In genomic region chr17:28327031-28327607, GRCh38 we compare ENCODE assay signal across 2 cellular contexts.
TF ChIP-seq lines count a peak whose summit lies in the region.

No MANE protein-coding gene starts in this region.

TF ChIP-seq in K562, 482 proteins besides CTCF, POLR2A, EP300 and RAD21:
- no peak for TF ChIP-seq MEF2D (tag; conservative IDR thresholded peaks at IDR 0.05; ENCODE audit: low read depth)

TF ChIP-seq in SK-N-SH, 30 proteins besides CTCF, POLR2A, EP300 and RAD21:
- TF ChIP-seq USF2 (IDR thresholded peaks at IDR 0.05; ENCODE audit: borderline replicate concordance, low read depth, low read length) (no peak), NRF1 (IDR thresholded peaks at IDR 0.05; ENCODE audit: low read depth, low read length) (no peak), IRF3 (IDR thresholded peaks at IDR 0.05; ENCODE audit: low read depth, low read length) (no peak), ELF1 (IDR thresholded peaks at IDR 0.05) (no peak), RXRA (IDR thresholded peaks at IDR 0.05; ENCODE audit: borderline replicate concordance, low read depth) (no peak), REST (IDR thresholded peaks at IDR 0.05; ENCODE audit: low read depth, low read length) (no peak), JUND (IDR thresholded peaks at IDR 0.05) (no peak), EZH2phosphoT487 (IDR thresholded peaks at IDR 0.05; ENCODE audit: borderline replicate concordance, low read depth) (no peak), TEAD4 (IDR thresholded peaks at IDR 0.05; ENCODE audit: borderline replicate concordance, insufficient read depth) (no peak), GATA2 (CRISPR knock-in tag; IDR thresholded peaks at IDR 0.05) (no peak), MEF2A (IDR thresholded peaks at IDR 0.05; ENCODE audit: borderline replicate concordance, low read depth) (no peak), FOXJ3 (CRISPR knock-in tag; IDR thresholded peaks at IDR 0.05) (no peak)
